1 cellular context compared by ENCODE assay signal in the genomic region with DNA sequence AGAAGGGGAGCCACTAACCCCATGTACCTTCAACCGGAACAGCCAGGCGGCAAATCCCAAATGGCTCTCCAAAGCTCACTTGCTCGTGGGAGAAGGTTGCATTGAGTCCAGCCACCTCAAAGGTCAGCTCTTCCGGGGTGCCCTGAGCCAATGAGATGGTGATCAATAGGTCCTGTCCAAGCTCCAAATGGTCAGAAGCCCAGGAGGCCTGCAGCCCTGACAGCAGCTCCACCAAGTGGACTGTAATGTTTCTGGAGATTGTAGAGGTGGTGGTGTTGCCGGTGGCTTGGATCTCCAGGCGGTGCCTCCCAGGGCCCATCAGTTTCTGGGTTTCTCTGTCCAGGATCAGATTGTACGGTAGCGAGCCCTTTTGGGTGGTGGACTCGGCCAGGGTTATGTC.
TF ChIP-seq lines count a peak whose summit lies in the region.

No MANE protein-coding gene starts in this region.

TF ChIP-seq in HepG2, 621 proteins besides CTCF, POLR2A, EP300 and RAD21 (continued from another document and continues in another):
- TF ChIP-seq TIGD3 (CRISPR knock-in tag; IDR thresholded peaks at IDR 0.05; ENCODE audit: borderline replicate concordance) (no peak), ZNF772 (CRISPR knock-in tag; IDR thresholded peaks at IDR 0.05) (no peak; the same call in 1 of the 2 replicates), ZMYM3 (CRISPR knock-in tag; IDR thresholded peaks at IDR 0.05) (peak; percentile 55; the same call in 1 of the 2 replicates), PRDM10 (CRISPR knock-in tag; IDR thresholded peaks at IDR 0.05; ENCODE audit: low read depth) (no peak), KMT2A (CRISPR knock-in tag; IDR thresholded peaks at IDR 0.05) (0 out of 2 replicates have a peak, but pooled peaks have one; percentile 49), DNMT3B (CRISPR knock-in tag; conservative IDR thresholded peaks at IDR 0.05) (no peak), ETV5 (CRISPR knock-in tag; IDR thresholded peaks at IDR 0.05; ENCODE audit: borderline replicate concordance) (0 out of 2 replicates have a peak, but pooled peaks have one; percentile 45), NKX3-1 (CRISPR knock-in tag; IDR thresholded peaks at IDR 0.05) (no peak), PHF8 (CRISPR knock-in tag; IDR thresholded peaks at IDR 0.05) (0 out of 2 replicates have a peak, but pooled peaks have one; percentile 29), MLX (CRISPR knock-in tag; IDR thresholded peaks at IDR 0.05) (0 out of 2 replicates have a peak, but pooled peaks have one; percentile 17), ZNF3 (CRISPR knock-in tag; IDR thresholded peaks at IDR 0.05) (no peak), ZMYM2 (CRISPR knock-in tag; IDR thresholded peaks at IDR 0.05) (no peak), UBTF (CRISPR knock-in tag; IDR thresholded peaks at IDR 0.05) (peak; percentile 44; the same call in 1 of the 2 replicates), TSC22D2 (CRISPR knock-in tag; IDR thresholded peaks at IDR 0.05; ENCODE audit: borderline replicate concordance) (no peak), ZNF20 (CRISPR knock-in tag; IDR thresholded peaks at IDR 0.05) (no peak), GABPA (IDR thresholded peaks at IDR 0.05; ENCODE audit: low read depth, low read length) (no peak), GABPA (CRISPR knock-in tag; IDR thresholded peaks at IDR 0.05; ENCODE audit: low read depth) (peak; percentile 65), HDAC2 (CRISPR knock-in tag; IDR thresholded peaks at IDR 0.05) (0 out of 2 replicates have a peak, but pooled peaks have one; percentile 12), FOXK2 (IDR thresholded peaks at IDR 0.05) (no peak), ZNF614 (CRISPR knock-in tag; IDR thresholded peaks at IDR 0.05; ENCODE audit: borderline replicate concordance) (0 out of 2 replicates have a peak, but pooled peaks have one; percentile 31), PPARG (CRISPR knock-in tag; conservative IDR thresholded peaks at IDR 0.05) (no peak), CCDC6 (CRISPR knock-in tag; IDR thresholded peaks at IDR 0.05) (0 out of 2 replicates have a peak, but pooled peaks have one; percentile 27), ZNF75D (CRISPR knock-in tag; IDR thresholded peaks at IDR 0.05; ENCODE audit: borderline replicate concordance) (no peak), ZNF143 (CRISPR knock-in tag; IDR thresholded peaks at IDR 0.05) (no peak), ZNF329 (CRISPR knock-in tag; IDR thresholded peaks at IDR 0.05; ENCODE audit: low read depth) (no peak), NR2F6 (IDR thresholded peaks at IDR 0.05) (no peak), NR2F6 (CRISPR knock-in tag; IDR thresholded peaks at IDR 0.05) (peak; percentile 43), ASH2L (IDR thresholded peaks at IDR 0.05; ENCODE audit: insufficient read length, low read depth, low read length) (no peak), MAZ (IDR thresholded peaks at IDR 0.05; ENCODE audit: borderline replicate concordance, low read depth, low read length) (no peak), MAZ (CRISPR knock-in tag; IDR thresholded peaks at IDR 0.05; ENCODE audit: low read depth) (0 out of 2 replicates have a peak, but pooled peaks have one; percentile 42), NFKB2 (CRISPR knock-in tag; IDR thresholded peaks at IDR 0.05; ENCODE audit: borderline replicate concordance) (no peak; the same call in 1 of the 2 replicates), ZHX1 (CRISPR knock-in tag; IDR thresholded peaks at IDR 0.05; ENCODE audit: low read depth) (no peak), FOXA3 (CRISPR knock-in tag; IDR thresholded peaks at IDR 0.05) (peak; percentile 30; the same call in 1 of the 2 replicates), TEAD3 (CRISPR knock-in tag; optimal IDR thresholded peaks at IDR 0.05; ENCODE audit: borderline replicate concordance) (peak; percentile 57), ERF (CRISPR knock-in tag; IDR thresholded peaks at IDR 0.05) (peak; percentile 61; the same call in 1 of the 2 replicates), PAWR (CRISPR knock-in tag; IDR thresholded peaks at IDR 0.05; ENCODE audit: borderline replicate concordance) (no peak)
- TF ChIP-seq, protein P1, sequence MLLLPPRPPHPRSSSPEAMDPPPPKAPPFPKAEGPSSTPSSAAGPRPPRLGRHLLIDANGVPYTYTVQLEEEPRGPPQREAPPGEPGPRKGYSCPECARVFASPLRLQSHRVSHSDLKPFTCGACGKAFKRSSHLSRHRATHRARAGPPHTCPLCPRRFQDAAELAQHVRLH (CRISPR knock-in tag; IDR thresholded peaks at IDR 0.05; ENCODE audit: borderline replicate concordance, low read depth) = 0 out of 2 replicates have a peak, but pooled peaks have one; percentile 39
- TF ChIP-seq, protein P2, sequence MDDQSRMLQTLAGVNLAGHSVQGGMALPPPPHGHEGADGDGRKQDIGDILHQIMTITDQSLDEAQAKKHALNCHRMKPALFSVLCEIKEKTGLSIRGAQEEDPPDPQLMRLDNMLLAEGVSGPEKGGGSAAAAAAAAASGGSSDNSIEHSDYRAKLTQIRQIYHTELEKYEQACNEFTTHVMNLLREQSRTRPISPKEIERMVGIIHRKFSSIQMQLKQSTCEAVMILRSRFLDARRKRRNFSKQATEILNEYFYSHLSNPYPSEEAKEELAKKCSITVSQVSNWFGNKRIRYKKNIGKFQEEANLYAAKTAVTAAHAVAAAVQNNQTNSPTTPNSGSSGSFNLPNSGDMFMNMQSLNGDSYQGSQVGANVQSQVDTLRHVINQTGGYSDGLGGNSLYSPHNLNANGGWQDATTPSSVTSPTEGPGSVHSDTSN (CRISPR knock-in tag; IDR thresholded peaks at IDR 0.05; ENCODE audit: borderline replicate concordance) = no peak
- TF ChIP-seq, protein P3, sequence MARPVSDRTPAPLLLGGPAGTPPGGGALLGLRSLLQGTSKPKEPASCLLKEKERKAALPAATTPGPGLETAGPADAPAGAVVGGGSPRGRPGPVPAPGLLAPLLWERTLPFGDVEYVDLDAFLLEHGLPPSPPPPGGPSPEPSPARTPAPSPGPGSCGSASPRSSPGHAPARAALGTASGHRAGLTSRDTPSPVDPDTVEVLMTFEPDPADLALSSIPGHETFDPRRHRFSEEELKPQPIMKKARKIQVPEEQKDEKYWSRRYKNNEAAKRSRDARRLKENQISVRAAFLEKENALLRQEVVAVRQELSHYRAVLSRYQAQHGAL (CRISPR knock-in tag; IDR thresholded peaks at IDR 0.05; ENCODE audit: not compliant biosample characterization) = no peak
- TF ChIP-seq, protein P4, sequence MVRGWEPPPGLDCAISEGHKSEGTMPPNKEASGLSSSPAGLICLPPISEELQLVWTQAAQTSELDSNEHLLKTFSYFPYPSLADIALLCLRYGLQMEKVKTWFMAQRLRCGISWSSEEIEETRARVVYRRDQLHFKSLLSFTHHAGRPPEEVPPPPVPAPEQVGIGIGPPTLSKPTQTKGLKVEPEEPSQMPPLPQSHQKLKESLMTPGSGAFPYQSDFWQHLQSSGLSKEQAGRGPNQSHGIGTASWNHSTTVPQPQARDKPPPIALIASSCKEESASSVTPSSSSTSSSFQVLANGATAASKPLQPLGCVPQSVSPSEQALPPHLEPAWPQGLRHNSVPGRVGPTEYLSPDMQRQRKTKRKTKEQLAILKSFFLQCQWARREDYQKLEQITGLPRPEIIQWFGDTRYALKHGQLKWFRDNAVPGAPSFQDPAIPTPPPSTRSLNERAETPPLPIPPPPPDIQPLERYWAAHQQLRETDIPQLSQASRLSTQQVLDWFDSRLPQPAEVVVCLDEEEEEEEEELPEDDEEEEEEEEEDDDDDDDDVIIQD (CRISPR knock-in tag; IDR thresholded peaks at IDR 0.05; ENCODE audit: low read depth) = 0 out of 2 replicates have a peak, but pooled peaks have one; percentile 33
- TF ChIP-seq, protein P5, sequence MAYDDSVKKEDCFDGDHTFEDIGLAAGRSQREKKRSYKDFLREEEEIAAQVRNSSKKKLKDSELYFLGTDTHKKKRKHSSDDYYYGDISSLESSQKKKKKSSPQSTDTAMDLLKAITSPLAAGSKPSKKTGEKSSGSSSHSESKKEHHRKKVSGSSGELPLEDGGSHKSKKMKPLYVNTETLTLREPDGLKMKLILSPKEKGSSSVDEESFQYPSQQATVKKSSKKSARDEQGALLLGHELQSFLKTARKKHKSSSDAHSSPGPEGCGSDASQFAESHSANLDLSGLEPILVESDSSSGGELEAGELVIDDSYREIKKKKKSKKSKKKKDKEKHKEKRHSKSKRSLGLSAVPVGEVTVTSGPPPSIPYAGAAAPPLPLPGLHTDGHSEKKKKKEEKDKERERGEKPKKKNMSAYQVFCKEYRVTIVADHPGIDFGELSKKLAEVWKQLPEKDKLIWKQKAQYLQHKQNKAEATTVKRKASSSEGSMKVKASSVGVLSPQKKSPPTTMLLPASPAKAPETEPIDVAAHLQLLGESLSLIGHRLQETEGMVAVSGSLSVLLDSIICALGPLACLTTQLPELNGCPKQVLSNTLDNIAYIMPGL (CRISPR knock-in tag; IDR thresholded peaks at IDR 0.05; ENCODE audit: borderline replicate concordance in 1 of 2, low read depth in 1 of 2) = 0 out of 4 replicates have a peak, but pooled peaks of 1 of the 2 experiments have one; percentile 46
